8 cellular contexts compared by ENCODE assay signal in genomic region chr19:4338441-4339350, GRCh38. TPM values are rescaled to one million over a fixed set of nuclear protein-coding genes. Genes with fewer than 3 reads are reported as not detected.
DNase-seq lines count a peak whose midpoint lies in the region; ATAC-seq and TF ChIP-seq lines count a peak whose summit lies in the region.

Gene STAP2 (minus strand): TSS chr19:4338827. CDS start chr19:4338753, 74 bp downstream.

- intact Hi-C loops in OCI-LY7 (cut with micrococcal nuclease; ENCODE audit: unreplicated experiment) (no loop called here), lower leg skin (cut with DNase I; ENCODE audit: low total_unique reads) (no loop called here)

- H3K9me3 Mint-ChIP-seq in central memory CD8-positive, alpha-beta T cell: no peaks in the 10 kb centered on the region

- no peaks in the 10 kb centered on the region for H3K36me3 ChIP-seq in OCI-LY7 (ENCODE audit: insufficient read depth, low read length)
- no peaks in the 10 kb centered on the region for H3K36me3 ChIP-seq in thymus (ENCODE audit: control insufficient read depth, insufficient read depth)

- H3K4me2 ChIP-seq in OCI-LY7 (ENCODE audit: low read length): peak within 1 kb of the TSS; percentile 25

- ATAC-seq in central memory CD8-positive, alpha-beta T cell (replicated peaks; ENCODE audit: extremely low read depth, poor library complexity, severe bottlenecking): no peak

- peak; percentile 29 for DNase-seq in EL
- no peak for DNase-seq in OCI-LY7 (ENCODE audit: low spot score)
- DNase-seq in central memory CD8-positive, alpha-beta T cell (ENCODE audit: low spot score in 2 of 2): no peak
- DNase-seq in lower leg skin (ENCODE audit: low spot score in 2 of 2): peak in 1 of 2 donors; percentile 58
- no peak for DNase-seq in HuH-7 (ENCODE audit: low spot score)
- DNase-seq in DMS114 treated with DMSO at 0.1 percent for 48 hours (lab: John Stamatoyannopoulos, UW; ENCODE audit: unreplicated experiment): no peak
- no peak for DNase-seq in KG1 (lab: John Stamatoyannopoulos, UW)

- no peaks in the 10 kb centered on the region for H3K27me3 ChIP-seq in thymus (ENCODE audit: control insufficient read depth, insufficient read depth)

- peak within 1 kb of the TSS; percentile 1 for H3K4me3 ChIP-seq in OCI-LY7 (ENCODE audit: low read depth, low read length, poor library complexity, severe bottlenecking)
- peak within 1 kb of the TSS; percentile 0 for H3K4me3 ChIP-seq in lower leg skin (ENCODE audit: low read depth, poor library complexity, severe bottlenecking)
- peak within 1 kb of the TSS; percentile 49 for H3K4me3 ChIP-seq in thymus (ENCODE audit: low read length)

- TF ChIP-seq POLR2A in lower leg skin (IDR thresholded peaks at IDR 0.05): no peak

- peaks cover 9% of the 10 kb centered on the region for H3K4me1 ChIP-seq in OCI-LY7 (ENCODE audit: insufficient read depth, low read length, poor library complexity, severe bottlenecking)
- H3K4me1 ChIP-seq in thymus (ENCODE audit: control insufficient read depth, insufficient read depth, low read length): peaks cover 5% of the 10 kb centered on the region

- no peaks in the 10 kb centered on the region for H4K20me1 ChIP-seq in OCI-LY7 (ENCODE audit: insufficient read depth, low read length)

- H3K9me3 ChIP-seq in OCI-LY7 (ENCODE audit: low read length): no peaks in the 10 kb centered on the region
- H3K9me3 ChIP-seq in thymus (ENCODE audit: control insufficient read depth): no peaks in the 10 kb centered on the region

- H3K27ac ChIP-seq in OCI-LY7 (ENCODE audit: low read depth, low read length, poor library complexity, severe bottlenecking) (no peak within 1 kb of the TSS), thymus (ENCODE audit: low read depth) (peak within 1 kb of the TSS; percentile 78)

- peaks cover 24% of the 10 kb centered on the region for H3K4me1 Mint-ChIP-seq in central memory CD8-positive, alpha-beta T cell

- no peaks in the 10 kb centered on the region for H3K9me2 ChIP-seq in OCI-LY7 (ENCODE audit: insufficient read depth, low read length)

- 35 to 45% methylated on average over 21 to 25 of the region's 27 CpGs for WGBS in lower leg skin, 2 donors
- WGBS in thymus: 56% methylated on average over 27 of the region's 27 CpGs

- no peaks in the 10 kb centered on the region for H3K27me3 Mint-ChIP-seq in central memory CD8-positive, alpha-beta T cell

- H3K79me2 ChIP-seq in OCI-LY7 (ENCODE audit: insufficient read depth, low read depth, low read length): no peaks in the 10 kb centered on the region

- H3K36me3 Mint-ChIP-seq in central memory CD8-positive, alpha-beta T cell (ENCODE audit: insufficient read depth): peaks cover 10% of the 10 kb centered on the region

- no TSS peak for BruUV-seq in OCI-LY7 (replicated peaks; lab: Mats Ljungman, UMichigan)

- POLR2A ChIA-PET in OCI-LY7 (lab: Charles Lee): no interaction called here

- peak within 1 kb of the TSS; percentile 37 for H2AFZ ChIP-seq in OCI-LY7 (ENCODE audit: low read length)

- peak within 1 kb of the TSS; percentile 36 for H3K27ac Mint-ChIP-seq in central memory CD8-positive, alpha-beta T cell (ENCODE audit: low read depth)

- CTCF ChIA-PET in OCI-LY7 (lab: Charles Lee; ENCODE audit: unreplicated experiment): no interaction called here

- peak within 1 kb of the TSS; percentile 51 for H3K4me3 Mint-ChIP-seq in central memory CD8-positive, alpha-beta T cell

- no peak for TF ChIP-seq CTCF in OCI-LY7 (conservative IDR thresholded peaks at IDR 0.05; ENCODE audit: low read length)
- no peak for TF ChIP-seq CTCF in lower leg skin (IDR thresholded peaks at IDR 0.05)

RNA-seq across cellular contexts. Expression of gene STAP2, which starts in this region (rescaled TPM):
- total RNA-seq in OCI-LY7 (2014; rRNA removed; shearing (Covaris generic)): 0.13 and 1.3 TPM in 2 replicates
- total RNA-seq in OCI-LY7 (2022) (0.57 and 1.2 TPM in 2 replicates), lower leg skin (100 to 1,000 TPM in 2 of 4 donors, 10 to 100 TPM in 2; 78.5 to 159 (median 122) TPM)
- 21.3 TPM for polyA plus RNA-seq in thymus

Comparison
In these comparisons a context has a peak if more than half of its experiments do, and no peak if none do; other contexts are left out.
1. RNA of gene STAP2 (total RNA-seq): 78.5 to 159 TPM in lower leg skin; 0.13 to 1.3 TPM in OCI-LY7; every median in the first group is over 10 times any median in the second.
2. Peak in every context shown above with its lines, with median percentiles within 50 percentile points of each other: H3K4me3 ChIP-seq.